ENCODE assay signal across 2 cellular contexts in the genomic region with DNA sequence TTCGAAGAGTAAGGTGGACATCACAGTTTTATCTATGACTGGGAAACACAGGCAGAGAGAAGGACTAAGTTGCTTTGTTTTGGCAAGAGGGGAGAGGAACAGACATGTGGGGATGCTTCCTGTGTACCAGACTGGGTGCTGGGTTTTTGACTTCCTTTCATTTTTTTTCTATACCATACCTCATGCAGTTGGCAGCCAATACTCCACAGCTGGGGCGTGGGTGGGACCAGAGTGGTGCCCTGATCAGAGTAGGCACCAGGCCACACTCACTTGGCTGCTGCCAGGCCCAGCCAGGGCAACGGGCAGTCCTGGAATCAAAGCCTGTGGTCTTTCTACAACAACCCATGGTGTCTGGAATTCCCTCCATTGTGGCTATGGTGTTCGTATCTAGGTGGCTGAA.
TF ChIP-seq lines count a peak whose summit lies in the region.

No MANE protein-coding gene starts in this region.

TF ChIP-seq in SK-N-SH, 30 proteins besides CTCF, POLR2A, EP300 and RAD21 (continued from another document):
- TF ChIP-seq, protein P1, sequence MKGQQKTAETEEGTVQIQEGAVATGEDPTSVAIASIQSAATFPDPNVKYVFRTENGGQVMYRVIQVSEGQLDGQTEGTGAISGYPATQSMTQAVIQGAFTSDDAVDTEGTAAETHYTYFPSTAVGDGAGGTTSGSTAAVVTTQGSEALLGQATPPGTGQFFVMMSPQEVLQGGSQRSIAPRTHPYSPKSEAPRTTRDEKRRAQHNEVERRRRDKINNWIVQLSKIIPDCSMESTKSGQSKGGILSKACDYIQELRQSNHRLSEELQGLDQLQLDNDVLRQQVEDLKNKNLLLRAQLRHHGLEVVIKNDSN (IDR thresholded peaks at IDR 0.05; ENCODE audit: borderline replicate concordance, low read depth): no peak
- TF ChIP-seq, protein P2, sequence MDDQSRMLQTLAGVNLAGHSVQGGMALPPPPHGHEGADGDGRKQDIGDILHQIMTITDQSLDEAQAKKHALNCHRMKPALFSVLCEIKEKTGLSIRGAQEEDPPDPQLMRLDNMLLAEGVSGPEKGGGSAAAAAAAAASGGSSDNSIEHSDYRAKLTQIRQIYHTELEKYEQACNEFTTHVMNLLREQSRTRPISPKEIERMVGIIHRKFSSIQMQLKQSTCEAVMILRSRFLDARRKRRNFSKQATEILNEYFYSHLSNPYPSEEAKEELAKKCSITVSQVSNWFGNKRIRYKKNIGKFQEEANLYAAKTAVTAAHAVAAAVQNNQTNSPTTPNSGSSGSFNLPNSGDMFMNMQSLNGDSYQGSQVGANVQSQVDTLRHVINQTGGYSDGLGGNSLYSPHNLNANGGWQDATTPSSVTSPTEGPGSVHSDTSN (IDR thresholded peaks at IDR 0.05): no peak
- TF ChIP-seq FOXM1 (IDR thresholded peaks at IDR 0.05; ENCODE audit: low read depth): no peak

TF ChIP-seq in SK-N-SH treated with all-trans-retinoic acid at 6 μM for 48 hours, 23 proteins besides CTCF, POLR2A, EP300 and RAD21 (continued from another document):
- TF ChIP-seq, protein P3, sequence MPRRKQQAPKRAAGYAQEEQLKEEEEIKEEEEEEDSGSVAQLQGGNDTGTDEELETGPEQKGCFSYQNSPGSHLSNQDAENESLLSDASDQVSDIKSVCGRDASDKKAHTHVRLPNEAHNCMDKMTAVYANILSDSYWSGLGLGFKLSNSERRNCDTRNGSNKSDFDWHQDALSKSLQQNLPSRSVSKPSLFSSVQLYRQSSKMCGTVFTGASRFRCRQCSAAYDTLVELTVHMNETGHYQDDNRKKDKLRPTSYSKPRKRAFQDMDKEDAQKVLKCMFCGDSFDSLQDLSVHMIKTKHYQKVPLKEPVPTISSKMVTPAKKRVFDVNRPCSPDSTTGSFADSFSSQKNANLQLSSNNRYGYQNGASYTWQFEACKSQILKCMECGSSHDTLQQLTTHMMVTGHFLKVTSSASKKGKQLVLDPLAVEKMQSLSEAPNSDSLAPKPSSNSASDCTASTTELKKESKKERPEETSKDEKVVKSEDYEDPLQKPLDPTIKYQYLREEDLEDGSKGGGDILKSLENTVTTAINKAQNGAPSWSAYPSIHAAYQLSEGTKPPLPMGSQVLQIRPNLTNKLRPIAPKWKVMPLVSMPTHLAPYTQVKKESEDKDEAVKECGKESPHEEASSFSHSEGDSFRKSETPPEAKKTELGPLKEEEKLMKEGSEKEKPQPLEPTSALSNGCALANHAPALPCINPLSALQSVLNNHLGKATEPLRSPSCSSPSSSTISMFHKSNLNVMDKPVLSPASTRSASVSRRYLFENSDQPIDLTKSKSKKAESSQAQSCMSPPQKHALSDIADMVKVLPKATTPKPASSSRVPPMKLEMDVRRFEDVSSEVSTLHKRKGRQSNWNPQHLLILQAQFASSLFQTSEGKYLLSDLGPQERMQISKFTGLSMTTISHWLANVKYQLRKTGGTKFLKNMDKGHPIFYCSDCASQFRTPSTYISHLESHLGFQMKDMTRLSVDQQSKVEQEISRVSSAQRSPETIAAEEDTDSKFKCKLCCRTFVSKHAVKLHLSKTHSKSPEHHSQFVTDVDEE (CRISPR knock-in tag; IDR thresholded peaks at IDR 0.05): no peak
- no peak for TF ChIP-seq GLIS3 (CRISPR knock-in tag; IDR thresholded peaks at IDR 0.05)
